In genomic region chrX:103373581-103373980, GRCh38 we compare ENCODE assay signal across 14 cellular contexts. TPM values are rescaled to one million over a fixed set of nuclear protein-coding genes. Genes with fewer than 3 reads are reported as not detected.
"Had no signal": no experiment of that assay in that cellular context is flagged by ENCODE, and none has a peak within 500 bp of the region (broad histone marks: within the 10 kb centered on the region; RNA-seq: fewer than 3 reads in every experiment).

No MANE protein-coding gene starts in this region.

- ATAC-seq: stimulated activated memory B cell treated with anti-CD40 and anti-IgM and Interleukin-4, amounts not matched to agents 10 μg/mL and 1 μg/mL and 100 μg/mL, for 72 hours had no signal

- H3K27ac ChIP-seq: coronary artery, sigmoid colon, thyroid gland, VCaP had no signal

- H3K27me3 ChIP-seq: thyroid gland had no signal

- H3K4me1 ChIP-seq: sigmoid colon, thyroid gland had no signal

- H3K9me3 ChIP-seq: sigmoid colon, thyroid gland had no signal

- H3K36me3 ChIP-seq: sigmoid colon, thyroid gland had no signal

- H3K4me3 ChIP-seq: coronary artery, sigmoid colon, thyroid gland had no signal

- DNase-seq: activated CD4-positive, alpha-beta memory T cell treated with anti-CD3 and anti-CD28 coated beads for 36 hours; activated CD4-positive, alpha-beta T cell treated with anti-CD3 and anti-CD28 coated beads for 1 hour; activated naive CD4-positive, alpha-beta T cell treated with anti-CD3 and anti-CD28 coated beads, Interleukin-2, amount 10 ng/mL, durations not matched to agents 7 days and 5 days; activated T-cell treated with anti-CD3 and anti-CD28 coated beads, Interleukin-2, amount 50 U/mL, for 24 hours; caudate nucleus; head of caudate nucleus; nephron progenitor cell; sigmoid colon; stimulated activated CD4-positive, alpha-beta T cell treated with anti-CD3 and anti-CD28 coated beads, Interleukin-2, amount 100 ng/mL, for 48 hours; thyroid gland had no signal

RNA-seq across cellular contexts. Expression of gene TCEAL7, which starts 43.5 kb away (rescaled TPM):
- total RNA-seq: activated CD4-positive, alpha-beta memory T cell treated with anti-CD3 and anti-CD28 coated beads for 36 hours; T-helper 1 cell treated with Interleukin-12 subunit alpha and Interleukin-12 subunit beta and Interleukin-4 antibody, amounts not matched to agents 30 ng/mL and 1 ng/mL, for 36 hours had no signal
